8 cellular contexts compared by ENCODE assay signal in the genomic region with DNA sequence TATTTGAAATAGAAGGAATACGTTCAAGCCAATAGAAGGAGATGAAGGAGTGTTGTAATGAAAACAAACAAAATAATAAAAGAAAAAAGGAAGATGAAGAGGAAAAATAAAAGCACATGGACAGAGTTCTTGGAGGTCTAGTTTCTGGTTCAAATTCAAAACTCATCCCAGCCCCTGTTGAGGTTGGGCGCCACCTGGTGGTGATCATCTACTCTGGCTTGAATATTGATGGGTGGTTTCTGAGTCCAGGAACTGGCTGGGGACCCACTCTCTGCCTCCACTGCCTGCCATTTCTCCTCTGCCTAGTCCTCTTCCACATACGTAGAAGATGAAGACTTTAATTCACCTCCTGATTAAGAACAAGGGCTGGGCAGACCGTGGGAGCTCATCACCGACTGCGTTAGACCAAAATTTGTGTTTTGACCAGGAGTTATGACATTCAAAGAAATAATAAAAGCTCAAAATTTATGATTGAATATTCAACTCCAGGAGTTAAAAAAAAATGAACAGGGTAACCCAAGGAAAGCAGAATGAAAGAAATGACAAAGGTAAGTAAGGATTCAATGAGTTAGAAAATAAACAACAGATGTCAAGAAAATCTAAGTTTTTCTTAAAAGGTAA.
DNase-seq lines count a peak whose midpoint lies in the region; ATAC-seq and TF ChIP-seq lines count a peak whose summit lies in the region.

No MANE protein-coding gene starts in this region.

- no peak overlapping the region for H3K27ac Mint-ChIP-seq in activated B cell treated with CpG ODN at 0.5 μM for 24 hours

- CTCF ChIA-PET in activated B cell treated with CpG ODN at 0.5 μM for 24 hours (lab: Charles Lee) = interaction anchor here (1.0 to 3.9 kb wide), 8 partner anchors 10 to 428 kb away, joined by 3 to 17 read pairs (median 6); a partner anchor contains a TSS

- no peaks in the 10 kb centered on the region for H3K27me3 ChIP-seq in DOHH2 (ENCODE audit: control insufficient read depth, low read length)

- intact Hi-C loops in activated B cell treated with CpG ODN at 0.5 μM for 24 hours (cut with micrococcal nuclease) = loop anchor here (1.0 to 10.0 kb wide), 7 partner anchors 93 to 1413 kb away; no protein-coding TSS in a partner anchor

- no peak overlapping the region for H3K4me2 ChIP-seq in DOHH2 (ENCODE audit: low read length)

- POLR2A ChIA-PET in activated B cell treated with CpG ODN at 0.5 μM for 24 hours (lab: Charles Lee) = no interaction called here

- peak; percentile 2 for DNase-seq in NCI-H2227 treated with DMSO at 0.1 percent for 48 hours (lab: John Stamatoyannopoulos, UW)
- DNase-seq in activated B cell treated with CpG ODN at 0.5 μM for 24 hours = peak; percentile 56
- DNase-seq in caudate nucleus (lab: John Stamatoyannopoulos, UW) = peak in 44 of 61 donors; percentile 11 to 75 (median 38)
- DNase-seq in kidney glomerular epithelial cell (lab: John Stamatoyannopoulos, UW) = peak; percentile 66
- peak; percentile 51 to 68 for DNase-seq in stimulated activated CD4-positive, alpha-beta T cell treated with anti-CD3 and anti-CD28 coated beads, Interleukin-4, amount 100 ng/mL, for 4 hours

- H3K27ac ChIP-seq in DOHH2 (ENCODE audit: low read depth, low read length) = no peak overlapping the region
- no peak overlapping the region for H3K27ac ChIP-seq in caudate nucleus (ENCODE audit: low read depth, low read length)

- H3F3A ChIP-seq in DOHH2 (ENCODE audit: control insufficient read depth, insufficient read depth) = no peaks in the 10 kb centered on the region

- no peak overlapping the region for H3K4me3 ChIP-seq in DOHH2 (ENCODE audit: low read length)

- no peak overlapping the region for H3K4me3 Mint-ChIP-seq in activated B cell treated with CpG ODN at 0.5 μM for 24 hours

- no peaks in the 10 kb centered on the region for H4K20me1 ChIP-seq in DOHH2 (ENCODE audit: control insufficient read depth, insufficient read depth, low read depth, low read length)

- H3K9me3 ChIP-seq in DOHH2 (ENCODE audit: control insufficient read depth, insufficient read depth, low read length) = no peaks in the 10 kb centered on the region

- peaks cover 4% of the 10 kb centered on the region; the same call in 1 of the 2 replicates for H3K4me1 ChIP-seq in DOHH2 (ENCODE audit: control insufficient read depth, low read length)

- ATAC-seq in HG02885 (IDR thresholded peaks at IDR 0.05; ENCODE audit: poor library complexity, unreplicated experiment) (peak; percentile 74), activated B cell treated with CpG ODN at 0.5 μM for 24 hours (ENCODE audit: low read depth) (peak; percentile 28), GM19467 (IDR thresholded peaks at IDR 0.05; ENCODE audit: unreplicated experiment) (no peak)

- H3K79me2 ChIP-seq in DOHH2 (ENCODE audit: control insufficient read depth, low read length) = no peaks in the 10 kb centered on the region

- H3K4me1 Mint-ChIP-seq in activated B cell treated with CpG ODN at 0.5 μM for 24 hours = no peaks in the 10 kb centered on the region

- H3K9me3 Mint-ChIP-seq in activated B cell treated with CpG ODN at 0.5 μM for 24 hours = no peaks in the 10 kb centered on the region

- peaks cover 13% of the 10 kb centered on the region for H3K27me3 Mint-ChIP-seq in activated B cell treated with CpG ODN at 0.5 μM for 24 hours

- no peaks in the 10 kb centered on the region for H3K36me3 ChIP-seq in DOHH2 (ENCODE audit: control insufficient read depth, low read length)

- no peaks in the 10 kb centered on the region for H3K9me2 ChIP-seq in DOHH2 (replicated peaks; ENCODE audit: control insufficient read depth, low read length)

- peak; percentile 91 for TF ChIP-seq CTCF in DOHH2 (IDR thresholded peaks at IDR 0.05; ENCODE audit: low read depth, low read length, poor library complexity, severe bottlenecking)
- TF ChIP-seq CTCF in activated B cell treated with CpG ODN at 0.5 μM for 24 hours (IDR thresholded peaks at IDR 0.05) = peak; percentile 48

- H3K36me3 Mint-ChIP-seq in activated B cell treated with CpG ODN at 0.5 μM for 24 hours (ENCODE audit: low read depth) = no peaks in the 10 kb centered on the region

Comparison
In these comparisons a context has a peak if more than half of its experiments do, and no peak if none do; other contexts are left out.
1. DNase-seq: peak in every context shown above with its lines; median percentile 66 in kidney glomerular epithelial cell; 60 in stimulated activated CD4-positive, alpha-beta T cell treated with anti-CD3 and anti-CD28 coated beads, Interleukin-4, amount 100 ng/mL, for 4 hours; 56 in activated B cell treated with CpG ODN at 0.5 μM for 24 hours; 38 in caudate nucleus; 2 in NCI-H2227 treated with DMSO at 0.1 percent for 48 hours.